Comparison of ENCODE assay signal across 8 cellular contexts in the genomic region with DNA sequence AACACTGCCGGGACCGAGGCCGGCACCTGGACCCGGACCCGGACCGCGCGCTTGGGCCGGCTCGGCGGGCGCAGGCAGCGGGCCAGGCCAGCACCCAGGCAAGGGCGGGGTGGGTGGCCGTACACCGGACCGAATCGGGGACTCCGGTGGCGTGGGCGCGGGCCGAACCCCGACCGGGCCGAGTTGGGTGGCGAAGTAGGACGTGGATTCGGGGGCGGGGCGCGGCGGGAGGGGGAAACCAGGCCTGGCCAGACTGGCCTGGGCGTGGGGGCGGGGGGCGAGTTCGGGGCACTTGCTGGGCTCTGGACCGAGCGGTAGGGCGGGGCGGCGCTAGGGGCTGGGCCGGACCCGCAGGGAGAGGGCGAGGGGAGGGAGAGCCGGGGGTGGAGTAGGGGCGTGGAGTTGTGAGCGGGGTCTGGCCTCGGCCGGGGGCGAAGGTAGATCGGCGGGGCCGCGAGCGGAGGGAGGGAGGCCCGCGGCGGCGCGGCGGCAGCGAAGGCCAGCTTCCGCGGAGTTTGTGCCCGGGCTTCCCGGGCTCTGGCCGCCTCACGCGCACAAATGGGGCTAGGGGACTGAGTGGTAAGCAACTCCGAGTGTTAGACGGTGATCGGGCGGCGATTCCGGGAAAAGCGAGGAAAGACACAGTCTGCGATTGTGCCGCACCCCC. TPM values are rescaled to one million over a fixed set of nuclear protein-coding genes. Genes with fewer than 3 reads are reported as not detected.
A peak's percentile ranks its signal among the peaks of the same experiment; 100 is the strongest.
DNase-seq lines count a peak whose midpoint lies in the region; ATAC-seq and TF ChIP-seq lines count a peak whose summit lies in the region.

No MANE protein-coding gene starts in this region.

- POLR2A ChIA-PET in GM10248 (lab: Yijun Ruan, JAX), result no interaction called here
- POLR2A ChIA-PET in PC-3 (lab: Charles Lee; ENCODE audit: unreplicated experiment), result no interaction called here

- no peaks in the 10 kb centered on the region for H3F3A ChIP-seq in PC-3 (ENCODE audit: low read length, unreplicated experiment)

- no peak overlapping the region; the same call in 1 of the 2 replicates for H3K9ac ChIP-seq in PC-3 (ENCODE audit: low read length)

- no peak for TF ChIP-seq CTCF in GM10248 (IDR thresholded peaks at IDR 0.05; ENCODE audit: control extremely low read depth, extremely low read depth, low read depth, missing control alignments)
- no peak for TF ChIP-seq CTCF in PC-3 (conservative IDR thresholded peaks at IDR 0.05; ENCODE audit: low read depth, low read length)
- no peak for TF ChIP-seq CTCF in dorsolateral prefrontal cortex (IDR thresholded peaks at IDR 0.05 in 54 of 56, conservative IDR thresholded peaks at IDR 0.05 in 2 of 56; ENCODE audit: low read depth in 1 of 56, partially characterized antibody in 56 of 56)

- H3K9me2 ChIP-seq in PC-3 (replicated peaks; ENCODE audit: low read length), result no peaks in the 10 kb centered on the region

- H3K4me3 ChIP-seq in PC-3 (ENCODE audit: low read length), result no peak overlapping the region; the same call in 1 of the 2 replicates
- peak overlapping the region in 9 of 59 donors; percentile 14 to 60 (median 46) for H3K4me3 ChIP-seq in dorsolateral prefrontal cortex
- H3K4me3 ChIP-seq in mononuclear cell (ENCODE audit: low read length), result peak overlapping the region; percentile 32

- H3K36me3 ChIP-seq in PC-3 (ENCODE audit: low read depth, low read length), result no peaks in the 10 kb centered on the region

- no peak overlapping the region; the same call in 1 of the 2 replicates for H3K4me2 ChIP-seq in PC-3 (ENCODE audit: low read length)

- H2AFZ ChIP-seq in PC-3 (ENCODE audit: low read length), result peak overlapping the region; percentile 79

- no peaks in the 10 kb centered on the region for H4K20me1 ChIP-seq in PC-3 (ENCODE audit: low read length)

- peak; percentile 11 for ATAC-seq in PC-3
- ATAC-seq in GM18909 (IDR thresholded peaks at IDR 0.05; ENCODE audit: poor library complexity, unreplicated experiment), result no peak

- intact Hi-C loops in PC-3 (cut with micrococcal nuclease), result no loop called here
- intact Hi-C loops in dorsolateral prefrontal cortex (cut with DNase I), result loop anchor here in 1 of 2 donors (5.0 kb wide), 1 partner anchor 77 kb away; no protein-coding TSS in a partner anchor

- no peaks in the 10 kb centered on the region for H3K9me3 ChIP-seq in PC-3 (ENCODE audit: low read length)
- H3K9me3 ChIP-seq in mononuclear cell (ENCODE audit: low read depth, low read length), result no peaks in the 10 kb centered on the region

- H3K4me1 ChIP-seq in PC-3 (ENCODE audit: insufficient read depth, low read length) (peaks cover 5% of the 10 kb centered on the region; the same call in 1 of the 2 replicates), mononuclear cell (ENCODE audit: insufficient read depth, low read length) (peaks cover 6% of the 10 kb centered on the region)

- CTCF ChIA-PET in GM10248 (lab: Yijun Ruan, JAX), result interaction anchor here (1.5 kb wide), 1 partner anchor 55 kb away, joined by 3 read pairs; no protein-coding TSS in a partner anchor
- CTCF ChIA-PET in PC-3 (lab: Charles Lee), result interaction anchor here (0.6 kb wide), 1 partner anchor 172 kb away, joined by 3 read pairs; no protein-coding TSS in a partner anchor

- H3K79me2 ChIP-seq in PC-3 (ENCODE audit: low read length), result peaks cover 13% of the 10 kb centered on the region; the same call in 1 of the 2 replicates

- H3K27ac ChIP-seq in PC-3 (ENCODE audit: low read length) (no peak overlapping the region), dorsolateral prefrontal cortex (peak overlapping the region in 31 of 59 donors; percentile 17 to 82 (median 59))

- H3K27me3 ChIP-seq in PC-3 (ENCODE audit: low read length), result no peaks in the 10 kb centered on the region
- peaks cover 0 to 27% (median 2%) of the 10 kb centered on the region in 45 donors for H3K27me3 ChIP-seq in dorsolateral prefrontal cortex
- H3K27me3 ChIP-seq in mononuclear cell (ENCODE audit: insufficient read depth, low read length), result no peaks in the 10 kb centered on the region

- BruUV-seq in PC-3 (replicated peaks; lab: Mats Ljungman, UMichigan), result no TSS peak

- peak; percentile 38 for DNase-seq in GM10248 (ENCODE audit: extremely low spot score)
- DNase-seq in PC-3, result peak; percentile 15
- peak in 3 of 10 donors; percentile 9 to 48 (median 11) for DNase-seq in dorsolateral prefrontal cortex
- no peak for DNase-seq in NCI-H1436 (lab: John Stamatoyannopoulos, UW)
- no peak for DNase-seq in NCI-H128 (lab: John Stamatoyannopoulos, UW; ENCODE audit: unreplicated experiment)
- DNase-seq in dedifferentiated amniotic fluid mesenchymal stem cell (ENCODE audit: extremely low spot score), result no peak

RNA-seq across cellular contexts. Expression of gene BCORL1, which starts 1.8 kb away (rescaled TPM):
- total RNA-seq in PC-3 (2014; rRNA removed), result 3.1 and 3.9 TPM in 2 replicates
- 10 to 100 TPM in 118 of 120 experiments, 1 to 10 TPM in 2; 8.6 to 20.7 (median 13.9) TPM for total RNA-seq in dorsolateral prefrontal cortex
- 2.2 TPM for total RNA-seq in mononuclear cell

Comparison
In these comparisons a context has a peak if more than half of its experiments do, and no peak if none do; other contexts are left out.
1. DNase-seq: peak in GM10248 (single experiment) and PC-3 (single experiment); none in NCI-H1436 (single experiment), NCI-H128 (single experiment) and dedifferentiated amniotic fluid mesenchymal stem cell (single experiment).